In the genomic region with DNA sequence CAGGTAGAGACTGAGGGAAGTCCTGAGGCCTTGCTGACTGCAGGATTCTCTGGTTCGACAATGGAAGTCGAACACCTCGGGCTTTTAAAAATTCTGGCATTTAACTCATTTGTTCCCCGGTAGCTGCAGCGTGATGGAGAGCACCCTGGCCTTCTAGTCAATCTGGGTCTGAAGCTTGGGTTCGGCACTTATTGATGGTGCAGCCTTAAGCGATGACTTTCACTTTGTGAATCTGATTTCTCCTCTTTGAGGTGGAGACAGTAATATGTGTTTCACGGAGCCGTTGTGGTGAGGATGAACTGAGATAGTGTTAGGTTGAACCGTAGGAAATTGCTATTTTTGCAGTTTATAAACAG, we compare ENCODE assay signal across 1 cellular context.
TF ChIP-seq lines count a peak whose summit lies in the region.

No MANE protein-coding gene starts in this region.

TF ChIP-seq in H1, 55 proteins besides CTCF, POLR2A, EP300 and RAD21:
- TF ChIP-seq ASH2L (IDR thresholded peaks at IDR 0.05; ENCODE audit: low read length): no peak
- TF ChIP-seq NRF1 (IDR thresholded peaks at IDR 0.05; ENCODE audit: low read depth, low read length): no peak
- TF ChIP-seq BRCA1 (IDR thresholded peaks at IDR 0.05; ENCODE audit: low read depth, low read length): no peak
- TF ChIP-seq PHF8 (conservative IDR thresholded peaks at IDR 0.05; ENCODE audit: low read depth, low read length): peak; percentile 28; the same call in 1 of the 2 replicates
